Comparison of ENCODE assay signal across 17 cellular contexts in the genomic region with DNA sequence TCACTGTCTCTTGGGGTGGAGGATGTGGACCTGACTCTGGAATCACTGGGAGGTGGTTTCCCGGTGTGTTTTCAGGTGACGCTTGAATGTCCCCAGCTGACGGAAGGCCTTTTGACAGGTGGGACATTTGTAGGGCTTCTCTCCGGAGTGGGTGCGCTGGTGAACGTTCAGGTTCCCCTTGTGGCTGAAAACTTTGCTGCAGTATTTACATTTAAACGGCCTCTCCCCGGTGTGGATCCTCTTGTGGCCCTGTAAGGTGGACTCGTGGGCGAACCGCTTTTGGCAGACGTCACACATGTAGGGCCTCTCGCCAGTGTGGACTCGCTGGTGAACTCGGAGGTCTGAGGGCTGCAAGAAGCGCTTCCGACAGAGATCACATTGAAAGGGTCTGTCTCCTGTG. TPM values are rescaled to one million over a fixed set of nuclear protein-coding genes. Genes with fewer than 3 reads are reported as not detected.
A peak's percentile ranks its signal among the peaks of the same experiment; 100 is the strongest.
DNase-seq lines count a peak whose midpoint lies in the region; ATAC-seq and TF ChIP-seq lines count a peak whose summit lies in the region.
"Had no signal": no experiment of that assay in that cellular context is flagged by ENCODE, and none has a peak within 500 bp of the region (broad histone marks: within the 10 kb centered on the region; RNA-seq: fewer than 3 reads in every experiment).

No MANE protein-coding gene starts in this region.

- H3K27ac Mint-ChIP-seq in progenitor cell of endocrine pancreas: peak overlapping the region; percentile 16

- no peaks in the 10 kb centered on the region for H3K36me3 Mint-ChIP-seq in progenitor cell of endocrine pancreas (ENCODE audit: insufficient read depth)

- no peak overlapping the region for H3K4me2 ChIP-seq in HCT116 (ENCODE audit: low read length)

- H3K4me3 Mint-ChIP-seq in progenitor cell of endocrine pancreas (ENCODE audit: low read depth): no peak overlapping the region

- ATAC-seq in HCT116 (0 out of 2 replicates have a peak, but pooled peaks have one; percentile 47), GM19395 (IDR thresholded peaks at IDR 0.05; ENCODE audit: unreplicated experiment) (no peak)

- intact Hi-C loops in HCT116 (cut with micrococcal nuclease): no loop called here

- peak; percentile 9 for DNase-seq in NCI-H82 (lab: John Stamatoyannopoulos, UW)
- DNase-seq in NCI-H82 treated with DMSO at 0.1 percent for 48 hours (lab: John Stamatoyannopoulos, UW; ENCODE audit: unreplicated experiment): no peak
- DNase-seq in HCT116 (ENCODE audit: low read depth, low spot score): no peak
- no peak for DNase-seq in WERI-Rb-1
- no peak for DNase-seq in progenitor cell of endocrine pancreas (ENCODE audit: low spot score, unreplicated experiment)
- DNase-seq in substantia nigra (lab: John Stamatoyannopoulos, UW): no peak
- DNase-seq in GM03348 (ENCODE audit: low spot score): no peak
- DNase-seq: Caco-2, DMS79 treated with DMSO at 0.1 percent for 48 hours, KBM-7, NCI-H1048, NCI-H446, SIG-M5 had no signal

- no peak for TF ChIP-seq RAD21 in HCT116 (IDR thresholded peaks at IDR 0.05; ENCODE audit: low read depth)

- no peaks in the 10 kb centered on the region for H3K79me2 ChIP-seq in HCT116 (ENCODE audit: insufficient read depth, low read length)

- H3K9ac ChIP-seq in HCT116 (ENCODE audit: low read length): no peak overlapping the region

- no peaks in the 10 kb centered on the region for H3K9me3 ChIP-seq in HCT116 (ENCODE audit: control insufficient read depth in 1 of 2, insufficient read depth in 1 of 2, low read depth in 1 of 2, low read length in 2 of 2)
- no peaks in the 10 kb centered on the region for H3K9me3 ChIP-seq in WERI-Rb-1 (ENCODE audit: severe bottlenecking)
- H3K9me3 ChIP-seq: Caco-2 had no signal

- no peaks in the 10 kb centered on the region for H3K9me2 ChIP-seq in HCT116 (ENCODE audit: insufficient read depth)

- H3K4me1 ChIP-seq in HCT116 (ENCODE audit: control insufficient read depth in 1 of 2, insufficient read depth in 2 of 2, low read length in 2 of 2): no peaks in the 10 kb centered on the region
- H3K4me1 ChIP-seq: Caco-2 had no signal

- TF ChIP-seq CTCF in HCT116 (IDR thresholded peaks at IDR 0.05 in 2 of 3, conservative IDR thresholded peaks at IDR 0.05 in 1 of 3; ENCODE audit: borderline replicate concordance in 1 of 3, insufficient read depth in 1 of 3, low read depth in 2 of 3, low read length in 2 of 3) (0 out of 6 replicates have a peak, but pooled peaks of 1 of the 3 experiments have one; percentile 11), WERI-Rb-1 (IDR thresholded peaks at IDR 0.05; ENCODE audit: low read depth, low read length) (0 out of 2 replicates have a peak, but pooled peaks have one; percentile 10), progenitor cell of endocrine pancreas (IDR thresholded peaks at IDR 0.05; ENCODE audit: unreplicated experiment) (peak; percentile 18)

- CTCF ChIA-PET in HCT116 (lab: Charles Lee): interaction anchor here (1.6 kb wide), 1 partner anchor 64 kb away, joined by 4 read pairs; no protein-coding TSS in a partner anchor

- BruUV-seq in HCT116 (replicated peaks; lab: Mats Ljungman, UMichigan): no TSS peak

- TF ChIP-seq POLR2A in HCT116 (IDR thresholded peaks at IDR 0.05; ENCODE audit: borderline replicate concordance, extremely low read depth, insufficient read depth, insufficient read length): no peak

- H3K4me3 ChIP-seq in HCT116 (replicated peaks in 1 of 2; ENCODE audit: low read depth in 1 of 2, low read length in 2 of 2): no peak overlapping the region
- H3K4me3 ChIP-seq in WERI-Rb-1 (ENCODE audit: low read depth, low read length): no peak overlapping the region

- no peaks in the 10 kb centered on the region for H3K27me3 ChIP-seq in HCT116 (ENCODE audit: insufficient read depth, low read length)
- H3K27me3 ChIP-seq in WERI-Rb-1 (ENCODE audit: insufficient read depth, low read depth, severe bottlenecking): no peaks in the 10 kb centered on the region

- peaks cover under 1% of the 10 kb centered on the region for H3K27me3 Mint-ChIP-seq in progenitor cell of endocrine pancreas

- no peaks in the 10 kb centered on the region for H3K4me1 Mint-ChIP-seq in progenitor cell of endocrine pancreas (ENCODE audit: low read depth)

- H2AFZ ChIP-seq in HCT116 (ENCODE audit: low read depth, low read length, poor library complexity, severe bottlenecking): no peak overlapping the region

- no peaks in the 10 kb centered on the region for H3K9me3 Mint-ChIP-seq in progenitor cell of endocrine pancreas (ENCODE audit: low read depth)

- H3K27ac ChIP-seq in HCT116 (ENCODE audit: low read depth, low read length) (no peak overlapping the region), WERI-Rb-1 (no peak overlapping the region), substantia nigra (ENCODE audit: low read depth, low read length, poor library complexity, severe bottlenecking) (no peak overlapping the region)
- H3K27ac ChIP-seq: C4-2B had no signal

- H3K36me3 ChIP-seq in HCT116 (ENCODE audit: control insufficient read depth in 1 of 2, insufficient read depth in 2 of 2, low read length in 2 of 2): no peaks in the 10 kb centered on the region
- H3K36me3 ChIP-seq in WERI-Rb-1: no peaks in the 10 kb centered on the region

- H4K20me1 ChIP-seq in HCT116 (ENCODE audit: insufficient read depth): no peaks in the 10 kb centered on the region

- RAD21 ChIA-PET in HCT116 (lab: Charles Lee; ENCODE audit: low non-redundant PET in 1 of 2, low total read pairs in 2 of 2, uncharacterized antibody in 2 of 2, unreplicated experiment in 2 of 2): no interaction called here

- POLR2A ChIA-PET in HCT116 (lab: Charles Lee): no interaction called here

TF ChIP-seq in HCT116, 20 proteins besides CTCF, POLR2A, EP300 and RAD21 (continues in another document):
- TF ChIP-seq, protein P1, sequence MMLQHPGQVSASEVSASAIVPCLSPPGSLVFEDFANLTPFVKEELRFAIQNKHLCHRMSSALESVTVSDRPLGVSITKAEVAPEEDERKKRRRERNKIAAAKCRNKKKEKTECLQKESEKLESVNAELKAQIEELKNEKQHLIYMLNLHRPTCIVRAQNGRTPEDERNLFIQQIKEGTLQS (IDR thresholded peaks at IDR 0.05): no peak
- TF ChIP-seq, protein P2, sequence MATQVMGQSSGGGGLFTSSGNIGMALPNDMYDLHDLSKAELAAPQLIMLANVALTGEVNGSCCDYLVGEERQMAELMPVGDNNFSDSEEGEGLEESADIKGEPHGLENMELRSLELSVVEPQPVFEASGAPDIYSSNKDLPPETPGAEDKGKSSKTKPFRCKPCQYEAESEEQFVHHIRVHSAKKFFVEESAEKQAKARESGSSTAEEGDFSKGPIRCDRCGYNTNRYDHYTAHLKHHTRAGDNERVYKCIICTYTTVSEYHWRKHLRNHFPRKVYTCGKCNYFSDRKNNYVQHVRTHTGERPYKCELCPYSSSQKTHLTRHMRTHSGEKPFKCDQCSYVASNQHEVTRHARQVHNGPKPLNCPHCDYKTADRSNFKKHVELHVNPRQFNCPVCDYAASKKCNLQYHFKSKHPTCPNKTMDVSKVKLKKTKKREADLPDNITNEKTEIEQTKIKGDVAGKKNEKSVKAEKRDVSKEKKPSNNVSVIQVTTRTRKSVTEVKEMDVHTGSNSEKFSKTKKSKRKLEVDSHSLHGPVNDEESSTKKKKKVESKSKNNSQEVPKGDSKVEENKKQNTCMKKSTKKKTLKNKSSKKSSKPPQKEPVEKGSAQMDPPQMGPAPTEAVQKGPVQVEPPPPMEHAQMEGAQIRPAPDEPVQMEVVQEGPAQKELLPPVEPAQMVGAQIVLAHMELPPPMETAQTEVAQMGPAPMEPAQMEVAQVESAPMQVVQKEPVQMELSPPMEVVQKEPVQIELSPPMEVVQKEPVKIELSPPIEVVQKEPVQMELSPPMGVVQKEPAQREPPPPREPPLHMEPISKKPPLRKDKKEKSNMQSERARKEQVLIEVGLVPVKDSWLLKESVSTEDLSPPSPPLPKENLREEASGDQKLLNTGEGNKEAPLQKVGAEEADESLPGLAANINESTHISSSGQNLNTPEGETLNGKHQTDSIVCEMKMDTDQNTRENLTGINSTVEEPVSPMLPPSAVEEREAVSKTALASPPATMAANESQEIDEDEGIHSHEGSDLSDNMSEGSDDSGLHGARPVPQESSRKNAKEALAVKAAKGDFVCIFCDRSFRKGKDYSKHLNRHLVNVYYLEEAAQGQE (IDR thresholded peaks at IDR 0.05; ENCODE audit: low read depth): no peak
- TF ChIP-seq SRF (IDR thresholded peaks at IDR 0.05; ENCODE audit: low read depth) (no peak), CBX3 (IDR thresholded peaks at IDR 0.05; ENCODE audit: low read depth) (no peak), TCF7L2 (IDR thresholded peaks at IDR 0.05; ENCODE audit: borderline replicate concordance, extremely low read depth, insufficient read depth, insufficient read length) (no peak), EGR1 (IDR thresholded peaks at IDR 0.05; ENCODE audit: low read depth) (no peak), FOSL1 (IDR thresholded peaks at IDR 0.05; ENCODE audit: low read depth) (no peak), JUND (IDR thresholded peaks at IDR 0.05) (no peak), POLR2AphosphoS5 (IDR thresholded peaks at IDR 0.05; ENCODE audit: low read depth, low read length) (no peak), SP1 (IDR thresholded peaks at IDR 0.05; ENCODE audit: low read depth) (no peak), EZH2 (IDR thresholded peaks at IDR 0.05) (no peak)

RNA-seq across cellular contexts. Expression of a gene that starts 7.8 kb away (rescaled TPM):
- total RNA-seq in HCT116 (2021; ENCODE audit: unreplicated experiment) (not detected), progenitor cell of endocrine pancreas (not detected in 2 replicates)
- not detected in 2 replicates for polyA plus RNA-seq in HCT116 (2012)
- total RNA-seq: A172, Caco-2, M059J had no signal

RNA-seq across cellular contexts. Expression of a gene that starts 12.3 kb away (rescaled TPM):
- total RNA-seq in HCT116 (2021; ENCODE audit: unreplicated experiment): not detected
- polyA plus RNA-seq in HCT116 (2012): not detected in 2 replicates
- total RNA-seq in progenitor cell of endocrine pancreas: not detected in 2 replicates
- total RNA-seq: A172, Caco-2, M059J had no signal

RNA-seq across cellular contexts. Expression of a gene that starts 14.0 kb away (rescaled TPM):
- total RNA-seq in HCT116 (2021; ENCODE audit: unreplicated experiment) (not detected), progenitor cell of endocrine pancreas (not detected in 2 replicates)
- not detected in 2 replicates for polyA plus RNA-seq in HCT116 (2012)
- total RNA-seq: A172, Caco-2, M059J had no signal

RNA-seq across cellular contexts. Expression of a gene that starts 48.7 kb away (rescaled TPM):
- total RNA-seq in HCT116 (2021; ENCODE audit: unreplicated experiment): 31.7 TPM
- polyA plus RNA-seq in HCT116 (2012): 13.7 and 15.5 TPM in 2 replicates
- 132 and 135 TPM in 2 replicates for total RNA-seq in progenitor cell of endocrine pancreas
